ENCODE assay signal across 12 cellular contexts in the genomic region with DNA sequence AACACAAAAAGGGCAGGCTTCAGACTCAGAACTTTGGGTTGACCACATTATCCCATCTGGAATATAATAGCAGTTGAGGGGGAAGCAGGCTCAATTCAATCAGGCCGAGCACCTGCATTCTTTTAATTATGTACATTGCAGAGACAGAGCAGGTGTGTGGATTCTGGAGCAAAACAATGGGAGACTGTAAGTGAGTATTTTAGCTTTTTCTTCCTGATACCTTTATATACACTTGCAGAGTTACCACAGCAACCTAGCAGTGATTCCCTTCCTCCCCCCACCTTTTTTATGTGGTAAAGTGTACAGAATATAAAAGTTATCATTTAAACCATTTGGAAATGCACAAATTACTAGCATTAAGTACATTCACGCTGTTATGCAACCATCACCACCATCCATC. TPM values are rescaled to one million over a fixed set of nuclear protein-coding genes. Genes with fewer than 3 reads are reported as not detected.
"Had no signal": no experiment of that assay in that cellular context is flagged by ENCODE, and none has a peak within 500 bp of the region (broad histone marks: within the 10 kb centered on the region; RNA-seq: fewer than 3 reads in every experiment).

No MANE protein-coding gene starts in this region.

RNA-seq across cellular contexts. Expression of a gene that starts 6.8 kb away (rescaled TPM):
- total RNA-seq: activated naive CD4-positive, alpha-beta T cell treated with anti-CD3 and anti-CD28 coated beads, Interleukin-2, amount 50 U/mL, for 72 hours; activated T-cell treated with anti-CD3 and anti-CD28 coated beads, Interleukin-2, amount 50 U/mL, for 72 hours; activated T-helper 1 cell treated with anti-CD3 and anti-CD28 coated beads, Interleukin-12 subunit alpha, Interleukin-12 subunit beta, Interleukin-2, Interleukin-4 antibody, amounts not matched to agents 30 ng/mL and 10 ng/mL and 1 ng/mL, durations not matched to agents 14 hours and 24 hours and 36 hours; aorta; ascending aorta; astrocyte; body of pancreas; bronchial epithelial cell; cardiac muscle cell; cardiac septum; cerebellum; chondrocyte had no signal
